ENCODE assay signal across 16 cellular contexts in the genomic region with DNA sequence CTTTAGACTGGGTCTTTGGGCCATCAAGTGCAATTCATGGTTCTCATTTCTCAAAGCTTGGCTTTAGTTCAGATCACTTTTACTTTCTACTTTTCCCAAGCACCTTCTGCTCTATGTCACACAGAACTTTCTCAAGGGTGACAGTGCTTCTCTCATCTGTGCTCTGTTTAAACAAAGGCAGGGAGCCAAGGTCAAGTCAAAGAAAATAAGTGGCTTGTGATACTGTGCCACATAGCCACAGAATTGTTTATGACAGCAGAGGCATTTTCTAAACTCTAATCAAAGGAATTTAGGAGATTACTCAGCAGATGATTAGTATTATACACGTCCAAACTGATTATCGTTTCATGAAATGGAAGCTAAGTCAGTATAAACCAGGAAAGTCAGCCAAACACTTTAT.
DNase-seq lines count a peak whose midpoint lies in the region; ATAC-seq and TF ChIP-seq lines count a peak whose summit lies in the region.
"Had no signal": no experiment of that assay in that cellular context is flagged by ENCODE, and none has a peak within 500 bp of the region (broad histone marks: within the 10 kb centered on the region; RNA-seq: fewer than 3 reads in every experiment).

No MANE protein-coding gene starts in this region.

- H3K27ac ChIP-seq in cardiac muscle cell (peak overlapping the region; percentile 71), right cardiac atrium (ENCODE audit: low read length) (no peak overlapping the region)
- H3K27ac ChIP-seq: C4-2B, SJSA1 had no signal

- peaks cover 25% of the 10 kb centered on the region for H3K4me1 Mint-ChIP-seq in mesothelial cell of epicardium
- no peaks in the 10 kb centered on the region for H3K4me1 Mint-ChIP-seq in activated naive CD8-positive, alpha-beta T cell treated with anti-CD3 and anti-CD28 coated beads for 36 hours

- no peaks in the 10 kb centered on the region for H3K27me3 ChIP-seq in cardiac muscle cell
- H3K27me3 ChIP-seq in right cardiac atrium (ENCODE audit: control insufficient read depth, insufficient read depth) = no peaks in the 10 kb centered on the region
- H3K27me3 ChIP-seq: SJSA1 had no signal

- H3K9me3 ChIP-seq in cardiac muscle cell (ENCODE audit: low read depth) (no peaks in the 10 kb centered on the region), right cardiac atrium (ENCODE audit: control insufficient read depth, low read length) (no peaks in the 10 kb centered on the region)
- H3K9me3 ChIP-seq: HAP-1, SJSA1 had no signal

- no peak overlapping the region for H3K4me3 ChIP-seq in cardiac muscle cell
- H3K4me3 ChIP-seq in right cardiac atrium (ENCODE audit: low read length) = no peak overlapping the region
- no peak overlapping the region for H3K4me3 ChIP-seq in fibroblast of the aortic adventitia (ENCODE audit: low read depth, low read length)
- H3K4me3 ChIP-seq: HAP-1, SJSA1 had no signal

- no peaks in the 10 kb centered on the region for H3K36me3 ChIP-seq in cardiac muscle cell
- H3K36me3 ChIP-seq: HAP-1, SJSA1 had no signal

- peaks cover 8% of the 10 kb centered on the region for H3K9me3 Mint-ChIP-seq in mesothelial cell of epicardium
- H3K9me3 Mint-ChIP-seq in activated naive CD8-positive, alpha-beta T cell treated with anti-CD3 and anti-CD28 coated beads for 36 hours = no peaks in the 10 kb centered on the region

- DNase-seq in cardiac muscle cell (ENCODE audit: low read depth in 1 of 2, low spot score in 1 of 2) = peak in 1 of 2 donors; percentile 50
- no peak for DNase-seq in right cardiac atrium
- DNase-seq in fibroblast of the aortic adventitia (ENCODE audit: low read depth) = peak; percentile 2
- DNase-seq in mesothelial cell of epicardium (ENCODE audit: low spot score in 2 of 2, unreplicated experiment in 2 of 2) = no peak
- DNase-seq in RKO (ENCODE audit: low spot score) = no peak
- DNase-seq in NCI-H2081 (lab: John Stamatoyannopoulos, UW) = no peak
- no peak for DNase-seq in DMS 273 (lab: John Stamatoyannopoulos, UW; ENCODE audit: unreplicated experiment)
- DNase-seq in activated naive CD8-positive, alpha-beta T cell treated with anti-CD3 and anti-CD28 coated beads for 36 hours = no peak
- DNase-seq: MM.1S, NCI-H1105 treated with DMSO at 0.1 percent for 48 hours, NCI-H187, NCI-H510A treated with DMSO at 0.1 percent for 48 hours had no signal

- H3K4me3 Mint-ChIP-seq in mesothelial cell of epicardium = no peak overlapping the region
- H3K4me3 Mint-ChIP-seq in activated naive CD8-positive, alpha-beta T cell treated with anti-CD3 and anti-CD28 coated beads for 36 hours = no peak overlapping the region

- H3K4me1 ChIP-seq in cardiac muscle cell (ENCODE audit: low read depth) = peaks cover 42% of the 10 kb centered on the region
- H3K4me1 ChIP-seq in right cardiac atrium (ENCODE audit: control insufficient read depth, insufficient read depth, low read length) = no peaks in the 10 kb centered on the region
- H3K4me1 ChIP-seq: SJSA1 had no signal

- intact Hi-C loops in right cardiac atrium (cut with DNase I) = no loop called here

- TF ChIP-seq CTCF in cardiac muscle cell (IDR thresholded peaks at IDR 0.05; ENCODE audit: low read depth, low read length) (no peak), fibroblast of the aortic adventitia (IDR thresholded peaks at IDR 0.05; ENCODE audit: insufficient read depth, low read length) (no peak), mesothelial cell of epicardium (IDR thresholded peaks at IDR 0.05; ENCODE audit: unreplicated experiment) (no peak)

- WGBS in right cardiac atrium = 28% methylated on average over 2 of the region's 2 CpGs

- H3K27me3 Mint-ChIP-seq in mesothelial cell of epicardium (ENCODE audit: low read depth) = no peaks in the 10 kb centered on the region
- no peaks in the 10 kb centered on the region for H3K27me3 Mint-ChIP-seq in activated naive CD8-positive, alpha-beta T cell treated with anti-CD3 and anti-CD28 coated beads for 36 hours

- no peak for ATAC-seq in right cardiac atrium
- ATAC-seq: HepG2 had no signal

- peak overlapping the region; percentile 36 for H3K27ac Mint-ChIP-seq in mesothelial cell of epicardium
- H3K27ac Mint-ChIP-seq in activated naive CD8-positive, alpha-beta T cell treated with anti-CD3 and anti-CD28 coated beads for 36 hours = no peak overlapping the region

- no peaks in the 10 kb centered on the region for H3K36me3 Mint-ChIP-seq in mesothelial cell of epicardium
- no peaks in the 10 kb centered on the region for H3K36me3 Mint-ChIP-seq in activated naive CD8-positive, alpha-beta T cell treated with anti-CD3 and anti-CD28 coated beads for 36 hours
